In the genomic region with DNA sequence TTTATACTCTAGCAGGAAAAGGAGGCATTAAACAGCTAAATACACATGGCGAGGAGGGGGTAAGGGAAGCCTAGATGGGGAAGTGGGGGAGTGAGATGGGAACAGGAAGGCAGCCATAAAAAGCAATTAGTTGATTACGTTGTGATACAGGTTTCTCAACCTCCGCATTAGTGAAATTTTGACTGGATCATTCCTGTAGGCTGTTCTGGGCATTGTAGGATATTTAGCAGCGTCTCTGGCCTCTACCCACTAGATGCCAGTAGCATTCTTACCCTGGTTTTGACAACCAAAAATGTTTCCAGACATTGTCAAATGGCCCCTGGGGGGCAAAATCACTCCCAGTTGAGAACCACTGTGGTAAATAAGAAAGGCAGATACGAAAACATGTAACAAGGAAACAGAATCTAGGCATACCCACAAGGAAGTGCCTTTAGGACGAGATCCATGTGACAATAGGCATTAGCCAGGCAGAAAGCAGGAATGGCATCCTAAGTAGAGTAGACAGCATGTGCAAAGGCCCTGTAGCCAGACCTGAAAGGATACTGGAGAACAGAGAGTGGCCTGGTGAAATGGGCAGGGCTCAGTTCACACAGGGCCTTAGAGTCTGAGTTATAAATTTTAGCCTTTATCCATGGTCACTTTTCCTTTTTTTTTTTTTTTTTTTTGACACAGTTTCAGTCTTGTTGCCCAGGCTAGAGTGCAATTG, we compare ENCODE assay signal across 9 cellular contexts. TPM values are rescaled to one million over a fixed set of nuclear protein-coding genes. Genes with fewer than 3 reads are reported as not detected.
DNase-seq lines count a peak whose midpoint lies in the region; ATAC-seq and TF ChIP-seq lines count a peak whose summit lies in the region.
"Had no signal": no experiment of that assay in that cellular context is flagged by ENCODE, and none has a peak within 500 bp of the region (broad histone marks: within the 10 kb centered on the region; RNA-seq: fewer than 3 reads in every experiment).

No MANE protein-coding gene starts in this region.

- no peaks in the 10 kb centered on the region for H3K9me3 ChIP-seq in liver (ENCODE audit: control insufficient read depth in 4 of 4, low read length in 3 of 4)

- no peaks in the 10 kb centered on the region for H3K27me3 ChIP-seq in liver (ENCODE audit: control insufficient read depth in 4 of 4, insufficient read depth in 4 of 4, low read length in 3 of 4)

- peak overlapping the region; percentile 80 to 90 for H3K27ac ChIP-seq in liver (ENCODE audit: low read depth in 1 of 2, low read length in 2 of 2)

- H3K4me1 ChIP-seq in liver (ENCODE audit: control insufficient read depth in 4 of 4, insufficient read depth in 4 of 4, low read length in 3 of 4): peaks cover 0 to 14% (median 2%) of the 10 kb centered on the region in 4 donors

- no peaks in the 10 kb centered on the region for H3K36me3 ChIP-seq in liver (ENCODE audit: control insufficient read depth in 4 of 4, insufficient read depth in 3 of 4, low read depth in 1 of 4, low read length in 3 of 4)

- peak overlapping the region; percentile 85 for H3K27ac Mint-ChIP-seq in stimulated activated naive CD8-positive, alpha-beta T cell treated with anti-CD3 and anti-CD28 coated beads, Interleukin-15, Interleukin-2, amounts not matched to agents 100 ng/mL and 50 ng/mL, for 24 hours
- H3K27ac Mint-ChIP-seq in activated T-helper 17 cell treated with anti-CD3 and anti-CD28 coated beads, Interleukin-2, amount 50 U/mL, for 72 hours: peak overlapping the region; percentile 93

- DNase-seq in stimulated activated naive CD8-positive, alpha-beta T cell treated with anti-CD3 and anti-CD28 coated beads, Interleukin-15, Interleukin-2, amounts not matched to agents 100 U/mL and 50 U/mL, for 24 hours: no peak
- no peak for DNase-seq in NAMALWA (ENCODE audit: low spot score)
- DNase-seq: SIG-M5 had no signal

- no peak for ATAC-seq in stimulated activated naive CD8-positive, alpha-beta T cell treated with anti-CD3 and anti-CD28 coated beads, Interleukin-15, Interleukin-2, amounts not matched to agents 100 U/mL and 50 U/mL, for 24 hours
- no peak for ATAC-seq in activated T-helper 17 cell treated with anti-CD3 and anti-CD28 coated beads, Interleukin-2, amount 50 U/mL, for 72 hours (replicated peaks)
- ATAC-seq in HG03097 (IDR thresholded peaks at IDR 0.05; ENCODE audit: low FRiP score, unreplicated experiment): no peak
- ATAC-seq in HG03460 (IDR thresholded peaks at IDR 0.05; ENCODE audit: unreplicated experiment): no peak
- no peak for ATAC-seq in GM21576 (IDR thresholded peaks at IDR 0.05; ENCODE audit: unreplicated experiment)

- WGBS in liver: 74% methylated on average over 6 of the region's 6 CpGs

- peak overlapping the region; percentile 82 for H3K4me3 Mint-ChIP-seq in stimulated activated naive CD8-positive, alpha-beta T cell treated with anti-CD3 and anti-CD28 coated beads, Interleukin-15, Interleukin-2, amounts not matched to agents 100 ng/mL and 50 ng/mL, for 24 hours
- peak overlapping the region; percentile 88 for H3K4me3 Mint-ChIP-seq in activated T-helper 17 cell treated with anti-CD3 and anti-CD28 coated beads, Interleukin-2, amount 50 U/mL, for 72 hours

- H3K4me3 ChIP-seq in liver (ENCODE audit: low read depth in 1 of 3, low read length in 3 of 3): no peak overlapping the region

- TF ChIP-seq CTCF in liver (IDR thresholded peaks at IDR 0.05; ENCODE audit: low read depth, low read length, missing input control): no peak

- peak overlapping the region in 1 of 2 donors; percentile 5 for H3K9ac ChIP-seq in liver (ENCODE audit: low read depth in 1 of 2, low read length in 2 of 2)

- H3K9me3 Mint-ChIP-seq in stimulated activated naive CD8-positive, alpha-beta T cell treated with anti-CD3 and anti-CD28 coated beads, Interleukin-15, Interleukin-2, amounts not matched to agents 100 ng/mL and 50 ng/mL, for 24 hours: peaks cover 4% of the 10 kb centered on the region
- H3K9me3 Mint-ChIP-seq in activated T-helper 17 cell treated with anti-CD3 and anti-CD28 coated beads, Interleukin-2, amount 50 U/mL, for 72 hours: no peaks in the 10 kb centered on the region

- TF ChIP-seq RAD21 in liver (IDR thresholded peaks at IDR 0.05): no peak

- no peaks in the 10 kb centered on the region for H3K27me3 Mint-ChIP-seq in stimulated activated naive CD8-positive, alpha-beta T cell treated with anti-CD3 and anti-CD28 coated beads, Interleukin-15, Interleukin-2, amounts not matched to agents 100 ng/mL and 50 ng/mL, for 24 hours
- no peaks in the 10 kb centered on the region for H3K27me3 Mint-ChIP-seq in activated T-helper 17 cell treated with anti-CD3 and anti-CD28 coated beads, Interleukin-2, amount 50 U/mL, for 72 hours

- peaks cover 42% of the 10 kb centered on the region for H3K4me1 Mint-ChIP-seq in stimulated activated naive CD8-positive, alpha-beta T cell treated with anti-CD3 and anti-CD28 coated beads, Interleukin-15, Interleukin-2, amounts not matched to agents 100 ng/mL and 50 ng/mL, for 24 hours (ENCODE audit: low read depth)
- H3K4me1 Mint-ChIP-seq in activated T-helper 17 cell treated with anti-CD3 and anti-CD28 coated beads, Interleukin-2, amount 50 U/mL, for 72 hours: peaks cover 20% of the 10 kb centered on the region

- no peaks in the 10 kb centered on the region for H3K36me3 Mint-ChIP-seq in stimulated activated naive CD8-positive, alpha-beta T cell treated with anti-CD3 and anti-CD28 coated beads, Interleukin-15, Interleukin-2, amounts not matched to agents 100 ng/mL and 50 ng/mL, for 24 hours (ENCODE audit: low read depth)
- H3K36me3 Mint-ChIP-seq in activated T-helper 17 cell treated with anti-CD3 and anti-CD28 coated beads, Interleukin-2, amount 50 U/mL, for 72 hours (ENCODE audit: low read depth): no peaks in the 10 kb centered on the region

TF ChIP-seq in liver, 16 proteins besides CTCF, POLR2A, EP300 and RAD21:
- TF ChIP-seq GABPA (IDR thresholded peaks at IDR 0.05 in 1 of 2, conservative IDR thresholded peaks at IDR 0.05 in 1 of 2): no peak
- TF ChIP-seq HNF4A (conservative IDR thresholded peaks at IDR 0.05): no peak
- no peak for TF ChIP-seq SP1 (IDR thresholded peaks at IDR 0.05)
- TF ChIP-seq TAF1 (conservative IDR thresholded peaks at IDR 0.05): no peak
- no peak for TF ChIP-seq FOXA1 (IDR thresholded peaks at IDR 0.05)
- TF ChIP-seq, protein P1, sequence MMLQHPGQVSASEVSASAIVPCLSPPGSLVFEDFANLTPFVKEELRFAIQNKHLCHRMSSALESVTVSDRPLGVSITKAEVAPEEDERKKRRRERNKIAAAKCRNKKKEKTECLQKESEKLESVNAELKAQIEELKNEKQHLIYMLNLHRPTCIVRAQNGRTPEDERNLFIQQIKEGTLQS (IDR thresholded peaks at IDR 0.05): no peak
- no peak for TF ChIP-seq NR2F2 (IDR thresholded peaks at IDR 0.05)
- TF ChIP-seq JUND (IDR thresholded peaks at IDR 0.05): no peak
- no peak for TF ChIP-seq RXRA (IDR thresholded peaks at IDR 0.05)
- TF ChIP-seq EGR1 (IDR thresholded peaks at IDR 0.05; ENCODE audit: low read depth in 2 of 2): no peak
- no peak for TF ChIP-seq YY1 (IDR thresholded peaks at IDR 0.05)

RNA-seq across cellular contexts. Expression of a gene that starts 25.8 kb away (rescaled TPM):
- total RNA-seq in activated T-helper 17 cell treated with anti-CD3 and anti-CD28 coated beads, Interleukin-2, amount 50 U/mL, for 72 hours: 10 to 100 TPM; 68.3 to 77.1 TPM
- 1 to 10 TPM; 9.5 to 9.9 TPM for total RNA-seq in liver
- polyA plus RNA-seq in liver: 10 to 100 TPM in 1 of 2 donors, 1 to 10 TPM in 1; 5.8 to 10.6 TPM

Comparison
In these comparisons a context has a peak if more than half of its experiments do, and no peak if none do; other contexts are left out.
1. RNA of a gene that starts 25.8 kb away (total RNA-seq): 68.3 to 77.1 TPM in activated T-helper 17 cell treated with anti-CD3 and anti-CD28 coated beads, Interleukin-2, amount 50 U/mL, for 72 hours; 9.5 to 9.9 TPM in liver; every median in the first group is over 4 times any median in the second.